In the genomic region with DNA sequence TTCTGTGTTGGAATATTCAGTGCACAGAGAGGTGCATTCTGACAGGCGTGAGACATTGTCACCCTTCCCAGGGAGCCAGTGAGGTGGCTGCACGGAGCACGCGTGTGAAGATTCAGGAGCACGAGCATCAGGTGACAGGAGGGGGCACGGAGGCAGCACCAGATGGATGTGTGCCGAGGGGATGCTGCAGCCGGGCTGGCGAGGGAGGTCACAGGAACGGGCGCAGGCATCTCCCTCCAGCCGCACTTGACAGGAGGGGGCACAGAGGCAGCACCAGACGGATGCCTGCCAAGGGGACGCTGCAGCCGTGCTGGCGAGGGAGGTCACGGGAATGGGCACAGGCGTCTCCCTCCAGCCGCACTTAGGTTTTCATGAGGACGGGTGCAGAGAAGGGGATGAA, we compare ENCODE assay signal across 1 cellular context.
TF ChIP-seq lines count a peak whose summit lies in the region.

No MANE protein-coding gene starts in this region.

TF ChIP-seq in H1, 55 proteins besides CTCF, POLR2A, EP300 and RAD21:
- TF ChIP-seq BACH1 (IDR thresholded peaks at IDR 0.05; ENCODE audit: low read length) (no peak), GABPA (IDR thresholded peaks at IDR 0.05; ENCODE audit: borderline replicate concordance, insufficient read depth, low read length) (no peak), SAP30 (IDR thresholded peaks at IDR 0.05; ENCODE audit: insufficient read depth, insufficient replicate concordance, low read length) (no peak), SP1 (IDR thresholded peaks at IDR 0.05; ENCODE audit: low read depth, low read length) (no peak), RNF2 (IDR thresholded peaks at IDR 0.05; ENCODE audit: borderline replicate concordance, low read depth, low read length, missing control alignments, poor library complexity, severe bottlenecking) (no peak), CREB1 (IDR thresholded peaks at IDR 0.05) (no peak), KDM1A (IDR thresholded peaks at IDR 0.05; ENCODE audit: borderline replicate concordance, low read length) (no peak), SP2 (IDR thresholded peaks at IDR 0.05; ENCODE audit: low read length) (no peak), FOSL1 (IDR thresholded peaks at IDR 0.05; ENCODE audit: insufficient read depth, low read depth, low read length) (no peak), JUND (IDR thresholded peaks at IDR 0.05; ENCODE audit: low read length) (no peak), TBP (IDR thresholded peaks at IDR 0.05; ENCODE audit: low read depth, low read length) (no peak), TEAD4 (IDR thresholded peaks at IDR 0.05; ENCODE audit: low read depth, low read length) (no peak), SP4 (IDR thresholded peaks at IDR 0.05; ENCODE audit: low read length) (no peak), BRCA1 (IDR thresholded peaks at IDR 0.05; ENCODE audit: low read depth, low read length) (no peak), SIRT6 (IDR thresholded peaks at IDR 0.05; ENCODE audit: low read length) (no peak), TAF1 (IDR thresholded peaks at IDR 0.05; ENCODE audit: low read depth, low read length) (no peak), ZNF274 (IDR thresholded peaks at IDR 0.05; ENCODE audit: borderline replicate concordance, extremely low read depth, low read length) (no peak)
- TF ChIP-seq, protein P1, sequence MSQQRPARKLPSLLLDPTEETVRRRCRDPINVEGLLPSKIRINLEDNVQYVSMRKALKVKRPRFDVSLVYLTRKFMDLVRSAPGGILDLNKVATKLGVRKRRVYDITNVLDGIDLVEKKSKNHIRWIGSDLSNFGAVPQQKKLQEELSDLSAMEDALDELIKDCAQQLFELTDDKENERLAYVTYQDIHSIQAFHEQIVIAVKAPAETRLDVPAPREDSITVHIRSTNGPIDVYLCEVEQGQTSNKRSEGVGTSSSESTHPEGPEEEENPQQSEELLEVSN (IDR thresholded peaks at IDR 0.05): no peak
- TF ChIP-seq, protein P2, sequence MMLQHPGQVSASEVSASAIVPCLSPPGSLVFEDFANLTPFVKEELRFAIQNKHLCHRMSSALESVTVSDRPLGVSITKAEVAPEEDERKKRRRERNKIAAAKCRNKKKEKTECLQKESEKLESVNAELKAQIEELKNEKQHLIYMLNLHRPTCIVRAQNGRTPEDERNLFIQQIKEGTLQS (IDR thresholded peaks at IDR 0.05; ENCODE audit: insufficient read depth, low read depth, low read length): no peak
